In the genomic region with DNA sequence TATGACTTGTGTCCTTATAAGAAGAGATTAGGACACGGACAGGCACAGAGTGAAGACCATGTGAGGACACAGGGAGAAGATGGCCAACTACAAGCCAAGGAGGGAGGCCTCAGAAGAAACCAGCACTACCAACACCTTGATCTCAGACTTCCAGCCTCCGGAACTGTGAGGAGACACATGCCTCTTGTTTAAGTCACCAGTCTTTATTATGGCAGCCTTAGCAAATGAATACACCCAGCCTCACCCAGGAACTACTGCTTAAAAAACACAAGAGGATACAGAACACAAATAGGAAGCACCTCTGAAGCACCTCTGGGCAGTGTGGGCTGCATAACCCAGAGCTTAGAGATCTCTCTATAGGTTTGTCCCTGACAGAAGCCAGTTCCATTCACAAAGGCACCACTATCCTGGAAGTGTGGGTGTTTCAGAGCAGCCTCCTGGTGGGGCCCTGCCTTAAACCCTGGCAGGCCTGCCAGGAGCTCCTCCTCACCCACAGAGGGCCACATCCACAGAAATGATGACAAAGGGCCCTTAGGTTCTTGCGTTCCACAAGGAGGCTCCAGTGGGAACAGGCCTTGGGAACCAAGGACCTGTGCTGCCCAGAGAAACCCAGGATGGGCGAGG, we compare ENCODE assay signal across 13 cellular contexts. TPM values are rescaled to one million over a fixed set of nuclear protein-coding genes. Genes with fewer than 3 reads are reported as not detected.
DNase-seq lines count a peak whose midpoint lies in the region; ATAC-seq, FAIRE-seq and TF ChIP-seq lines count a peak whose summit lies in the region.
"Had no signal": no experiment of that assay in that cellular context is flagged by ENCODE, and none has a peak within 500 bp of the region (broad histone marks: within the 10 kb centered on the region; RNA-seq: fewer than 3 reads in every experiment).

No MANE protein-coding gene starts in this region.

- no peaks in the 10 kb centered on the region for H3K9me2 ChIP-seq in GM23248 (ENCODE audit: insufficient read depth)

- in situ Hi-C loops in GM23248 (cut with MboI) (no loop called here), gastrocnemius medialis (cut with MboI; ENCODE audit: low sequenced_read_pairs in 4 of 4) (no loop called here)

- DNase-seq in GM23248 (peak; percentile 60), astrocyte (ENCODE audit: low read depth) (no peak), right atrium auricular region (ENCODE audit: low spot score) (no peak), gastrocnemius medialis (no peak), HCEC 1CT (no peak), AG08396 (ENCODE audit: low spot score) (no peak), activated gamma-delta T cell treated with Interleukin-2 at 50 U/mL for 16 hours (no peak), NCI-H526 treated with DMSO at 0.1 percent for 48 hours (lab: John Stamatoyannopoulos, UW) (no peak)
- DNase-seq: MM.1S; stimulated activated CD4-positive, alpha-beta T cell treated with anti-CD3 and anti-CD28 coated beads, Interleukin-4, amount 100 ng/mL, for 4 hours had no signal

- intact Hi-C loops in gastrocnemius medialis (cut with DNase I; ENCODE audit: low total_unique reads) = no loop called here

- peaks cover 4% of the 10 kb centered on the region for H3K27me3 Mint-ChIP-seq in astrocyte (ENCODE audit: low read depth, unreplicated experiment)

- ATAC-seq in gastrocnemius medialis = no peak
- ATAC-seq: activated CD4-positive, CD25-positive, alpha-beta regulatory T cell treated with anti-CD3 and anti-CD28 coated beads, Interleukin-2, amount 50 U/mL, for 24 hours had no signal

- H3K9me3 ChIP-seq in GM23248 (ENCODE audit: low read depth) (no peaks in the 10 kb centered on the region), astrocyte (ENCODE audit: insufficient read depth, low read depth, low read length) (no peaks in the 10 kb centered on the region), right atrium auricular region (no peaks in the 10 kb centered on the region), gastrocnemius medialis (no peaks in the 10 kb centered on the region)

- H3K4me3 ChIP-seq in GM23248 = no peak overlapping the region
- no peak overlapping the region for H3K4me3 ChIP-seq in astrocyte (ENCODE audit: insufficient read depth, low read depth, low read length)
- no peak overlapping the region for H3K4me3 ChIP-seq in right atrium auricular region
- H3K4me3 ChIP-seq in gastrocnemius medialis = no peak overlapping the region

- no peaks in the 10 kb centered on the region for H3K79me2 ChIP-seq in GM23248 (ENCODE audit: insufficient read depth)
- no peaks in the 10 kb centered on the region for H3K79me2 ChIP-seq in astrocyte (ENCODE audit: insufficient read depth, low read length)

- H4K20me1 ChIP-seq in GM23248 (ENCODE audit: insufficient read depth) = no peaks in the 10 kb centered on the region
- H4K20me1 ChIP-seq in astrocyte (ENCODE audit: insufficient read depth, low read length) = no peaks in the 10 kb centered on the region

- no peak for TF ChIP-seq POLR2A in gastrocnemius medialis (IDR thresholded peaks at IDR 0.05)

- H2AFZ ChIP-seq in GM23248 (peak overlapping the region; percentile 36; the same call in 1 of the 2 replicates), astrocyte (ENCODE audit: low read depth, low read length) (peak overlapping the region; percentile 61)

- H3K27me3 ChIP-seq in GM23248 (replicated peaks; ENCODE audit: insufficient read depth) (no peaks in the 10 kb centered on the region), astrocyte (ENCODE audit: insufficient read depth, low read length) (no peaks in the 10 kb centered on the region), right atrium auricular region (no peaks in the 10 kb centered on the region), gastrocnemius medialis (no peaks in the 10 kb centered on the region)

- H3K9ac ChIP-seq in GM23248 = peak overlapping the region; percentile 81
- H3K9ac ChIP-seq in astrocyte (ENCODE audit: low read length) = peak overlapping the region; percentile 78

- H3K36me3 ChIP-seq in GM23248 (ENCODE audit: low read depth) (no peaks in the 10 kb centered on the region), astrocyte (ENCODE audit: insufficient read depth, low read length) (no peaks in the 10 kb centered on the region), right atrium auricular region (no peaks in the 10 kb centered on the region), gastrocnemius medialis (no peaks in the 10 kb centered on the region)

- H3K4me1 ChIP-seq in GM23248 (ENCODE audit: insufficient read depth) (peaks cover 26% of the 10 kb centered on the region), astrocyte (ENCODE audit: insufficient read depth, low read length) (peaks cover 28% of the 10 kb centered on the region), right atrium auricular region (peaks cover 0 to 19% of the 10 kb centered on the region in 2 donors), gastrocnemius medialis (peaks cover 0 to 6% of the 10 kb centered on the region in 2 donors)

- H3K27ac Mint-ChIP-seq in astrocyte (ENCODE audit: unreplicated experiment) = peak overlapping the region; percentile 81
- H3K27ac Mint-ChIP-seq: activated T-helper 2 cell treated with anti-CD3 and anti-CD28 coated beads, Interferon-gamma antibody, Interleukin-2, Interleukin-4, amounts not matched to agents 10 μg/mL and 5 μg/mL and 100 μg/mL, durations not matched to agents 14 hours and 24 hours and 36 hours had no signal

- H3F3A ChIP-seq in GM23248 (ENCODE audit: insufficient read depth) = peaks cover 22% of the 10 kb centered on the region

- WGBS in GM23248 (ENCODE audit: low coverage in 1 of 2, low lambda C conversion rate in 2 of 2, missing lambda C conversion rate in 2 of 2), 2 experiments = 68 to 85% methylated on average over 4 of the region's 4 CpGs

- no peak for FAIRE-seq in astrocyte (lab: Jason Lieb, UNC)

- peaks cover 16% of the 10 kb centered on the region for H3K4me1 Mint-ChIP-seq in astrocyte (ENCODE audit: low read depth, unreplicated experiment)
- H3K4me1 Mint-ChIP-seq: neural crest cell had no signal

- peaks cover 8% of the 10 kb centered on the region for H3K36me3 Mint-ChIP-seq in astrocyte (ENCODE audit: low read depth, unreplicated experiment)

- no peak overlapping the region for H3K4me3 Mint-ChIP-seq in astrocyte (ENCODE audit: unreplicated experiment)
- H3K4me3 Mint-ChIP-seq: neural crest cell had no signal

- no peak for TF ChIP-seq CTCF in astrocyte (IDR thresholded peaks at IDR 0.05; ENCODE audit: insufficient read depth, low read depth, low read length)
- TF ChIP-seq CTCF in right atrium auricular region (IDR thresholded peaks at IDR 0.05) = no peak
- no peak for TF ChIP-seq CTCF in gastrocnemius medialis (IDR thresholded peaks at IDR 0.05 in 4 of 5, conservative IDR thresholded peaks at IDR 0.05 in 1 of 5)

- peaks cover 6% of the 10 kb centered on the region for H3K9me3 Mint-ChIP-seq in astrocyte (ENCODE audit: unreplicated experiment)
- H3K9me3 Mint-ChIP-seq: activated T-helper 2 cell treated with anti-CD3 and anti-CD28 coated beads, Interferon-gamma antibody, Interleukin-2, Interleukin-4, amounts not matched to agents 10 μg/mL and 5 μg/mL and 100 μg/mL, durations not matched to agents 14 hours and 24 hours and 36 hours; neural crest cell had no signal

- peak overlapping the region; percentile 24 for H3K4me2 ChIP-seq in GM23248 (ENCODE audit: unreplicated experiment)
- H3K4me2 ChIP-seq in astrocyte (ENCODE audit: low read length) = peak overlapping the region; percentile 65

- peak overlapping the region; percentile 98 for H3K27ac ChIP-seq in GM23248
- H3K27ac ChIP-seq in astrocyte (ENCODE audit: low read depth, low read length) = peak overlapping the region; percentile 97
- H3K27ac ChIP-seq in right atrium auricular region = peak overlapping the region; percentile 75 to 85
- H3K27ac ChIP-seq in gastrocnemius medialis = peak overlapping the region; percentile 30 to 70 (median 50)

RNA-seq across cellular contexts. Expression of a gene that starts 58.8 kb away (rescaled TPM):
- not detected in 2 replicates for total RNA-seq in GM23248 (2014; rRNA removed; shearing (Covaris generic))
- not detected in 2 replicates for polyA plus RNA-seq in GM23248 (2016; fragmentation: Nextera tagmentation; extraction: Ambion mirVana)
- total RNA-seq in astrocyte (not detected in 2 replicates), right atrium auricular region (1 to 10 TPM; 2.0 to 4.2 TPM), gastrocnemius medialis (under 1 TPM in 1 of 4 donors, not detected in 3; 0.20 TPM)
- total RNA-seq: activated T-helper 2 cell treated with anti-CD3 and anti-CD28 coated beads, Interferon-gamma antibody, Interleukin-2, Interleukin-4, amounts not matched to agents 10 μg/mL and 5 μg/mL and 100 μg/mL, durations not matched to agents 14 hours and 24 hours and 36 hours had no signal
